ENCODE assay signal across 1 cellular context in genomic region chr7:10930551-10930950, GRCh38.
TF ChIP-seq lines count a peak whose summit lies in the region.

No MANE protein-coding gene starts in this region.

TF ChIP-seq in H1, 55 proteins besides CTCF, POLR2A, EP300 and RAD21:
- TF ChIP-seq GABPA (IDR thresholded peaks at IDR 0.05; ENCODE audit: borderline replicate concordance, insufficient read depth, low read length) (no peak), RBBP5 (IDR thresholded peaks at IDR 0.05; ENCODE audit: borderline replicate concordance, low read depth, low read length) (no peak), PHF8 (conservative IDR thresholded peaks at IDR 0.05; ENCODE audit: low read depth, low read length) (no peak), KDM1A (IDR thresholded peaks at IDR 0.05; ENCODE audit: borderline replicate concordance, low read length) (no peak), SP1 (IDR thresholded peaks at IDR 0.05; ENCODE audit: low read depth, low read length) (no peak), CTBP2 (IDR thresholded peaks at IDR 0.05; ENCODE audit: borderline replicate concordance, insufficient read depth, insufficient read length, low read length) (no peak), ATF2 (IDR thresholded peaks at IDR 0.05; ENCODE audit: low read length) (no peak)
